Comparison of ENCODE assay signal across 11 cellular contexts in genomic region chr1:35876988-35877387, GRCh38. TPM values are rescaled to one million over a fixed set of nuclear protein-coding genes. Genes with fewer than 3 reads are reported as not detected.
A peak's percentile ranks its signal among the peaks of the same experiment; 100 is the strongest.
DNase-seq lines count a peak whose midpoint lies in the region; ATAC-seq and TF ChIP-seq lines count a peak whose summit lies in the region.
"Had no signal": no experiment of that assay in that cellular context is flagged by ENCODE, and none has a peak within 500 bp of the region (broad histone marks: within the 10 kb centered on the region; RNA-seq: fewer than 3 reads in every experiment).

No MANE protein-coding gene starts in this region.

- H3K27me3 Mint-ChIP-seq in endothelial cell (ENCODE audit: unreplicated experiment) (peaks cover 1% of the 10 kb centered on the region), neural progenitor cell (ENCODE audit: insufficient read depth, low read depth) (peaks cover 5% of the 10 kb centered on the region)

- H3K4me3 ChIP-seq in H7 (ENCODE audit: insufficient read depth, low read depth, low read length) (no peak overlapping the region), neural progenitor cell (no peak overlapping the region)
- H3K4me3 ChIP-seq: thyroid gland had no signal

- H3K79me2 ChIP-seq in neural progenitor cell (ENCODE audit: low read depth), result no peaks in the 10 kb centered on the region

- no peak for ATAC-seq in GM21381 (IDR thresholded peaks at IDR 0.05; ENCODE audit: unreplicated experiment)
- ATAC-seq in HG02798 (IDR thresholded peaks at IDR 0.05; ENCODE audit: poor library complexity, unreplicated experiment), result no peak

- no peaks in the 10 kb centered on the region for H3K4me1 ChIP-seq in neural progenitor cell
- H3K4me1 ChIP-seq: thyroid gland had no signal

- no peak overlapping the region for H3K4me3 Mint-ChIP-seq in endothelial cell (ENCODE audit: unreplicated experiment)
- no peak overlapping the region for H3K4me3 Mint-ChIP-seq in neural progenitor cell

- H3K4me2 ChIP-seq in neural progenitor cell, result no peak overlapping the region

- H2AFZ ChIP-seq in neural progenitor cell (replicated peaks), result no peak overlapping the region

- H3K4me1 Mint-ChIP-seq in endothelial cell (ENCODE audit: unreplicated experiment) (peaks cover 4% of the 10 kb centered on the region), neural progenitor cell (peaks cover under 1% of the 10 kb centered on the region)

- H3K27me3 ChIP-seq in H7 (ENCODE audit: control insufficient read depth, insufficient read depth, low read length) (no peaks in the 10 kb centered on the region), neural progenitor cell (no peaks in the 10 kb centered on the region)
- H3K27me3 ChIP-seq: thyroid gland had no signal

- H3K36me3 Mint-ChIP-seq in endothelial cell (ENCODE audit: low read depth, unreplicated experiment), result no peaks in the 10 kb centered on the region
- H3K36me3 Mint-ChIP-seq in neural progenitor cell, result no peaks in the 10 kb centered on the region

- no peak overlapping the region for H3K9ac ChIP-seq in neural progenitor cell

- DNase-seq in H7 (peak; percentile 60), endothelial cell (ENCODE audit: low spot score) (peak; percentile 43), neural progenitor cell (ENCODE audit: low spot score) (peak; percentile 63), SK-N-DZ (ENCODE audit: low spot score) (no peak)
- DNase-seq: MM.1S; NCI-H446 treated with DMSO at 0.1 percent for 48 hours; stimulated activated CD4-positive, alpha-beta T cell treated with anti-CD3 and anti-CD28 coated beads, Interleukin-12 subunit alpha, Interleukin-12 subunit beta, amount 100 ng/mL, for 4 hours had no signal

- no peaks in the 10 kb centered on the region for H3K9me3 ChIP-seq in neural progenitor cell (ENCODE audit: low read depth)
- H3K9me3 ChIP-seq: thyroid gland had no signal

- H3K27ac Mint-ChIP-seq in endothelial cell (ENCODE audit: unreplicated experiment), result no peak overlapping the region
- no peak overlapping the region for H3K27ac Mint-ChIP-seq in neural progenitor cell

- H3K9me3 Mint-ChIP-seq in endothelial cell (ENCODE audit: unreplicated experiment) (no peaks in the 10 kb centered on the region), neural progenitor cell (no peaks in the 10 kb centered on the region)

- H4K20me1 ChIP-seq in neural progenitor cell (ENCODE audit: low read depth), result peaks cover 11% of the 10 kb centered on the region

- H3K27ac ChIP-seq in neural progenitor cell, result no peak overlapping the region
- H3K27ac ChIP-seq: thyroid gland had no signal

- H3F3A ChIP-seq in neural progenitor cell (ENCODE audit: low read depth), result no peaks in the 10 kb centered on the region

- no peaks in the 10 kb centered on the region for H3K36me3 ChIP-seq in H7 (replicated peaks; ENCODE audit: control insufficient read depth, insufficient read depth, low read length)
- no peaks in the 10 kb centered on the region for H3K36me3 ChIP-seq in neural progenitor cell
- H3K36me3 ChIP-seq: thyroid gland had no signal

- TF ChIP-seq CTCF in endothelial cell (IDR thresholded peaks at IDR 0.05; ENCODE audit: unreplicated experiment) (no peak), neural progenitor cell (IDR thresholded peaks at IDR 0.05) (no peak)

TF ChIP-seq in PFSK-1, 5 proteins besides CTCF, POLR2A, EP300 and RAD21:
- TF ChIP-seq FOXP2 (optimal IDR thresholded peaks at IDR 0.05; ENCODE audit: borderline replicate concordance, extremely low read depth, extremely low read length, insufficient read depth), result no peak
- TF ChIP-seq REST (IDR thresholded peaks at IDR 0.05; ENCODE audit: insufficient read depth in 1 of 2, low read depth in 2 of 2, low read length in 2 of 2), result peak; percentile 91 to 95

RNA-seq across cellular contexts. Expression of gene AGO1, which starts 6.0 kb away (rescaled TPM):
- 64.6 and 76.1 TPM in 2 replicates for total RNA-seq in H7 (2014; rRNA removed; shearing (Covaris generic))
- 6.9 TPM for polyA plus RNA-seq in PFSK-1 (2012; ENCODE audit: insufficient read length, low read depth)
- 41.1 TPM for total RNA-seq in endothelial cell (ENCODE audit: unreplicated experiment)
- 24.1 and 33.8 TPM in 2 replicates for total RNA-seq in neural progenitor cell (ENCODE audit: low replicate concordance)
- 7.7 and 9.9 TPM in 2 replicates for polyA plus RNA-seq in SK-N-DZ (2014; cell fraction: cytosol; rRNA removed)
- 9.5 and 18.1 TPM in 2 replicates for polyA plus RNA-seq in SK-N-DZ (2014; cell fraction: nucleus; rRNA removed)

RNA-seq across cellular contexts. Expression of gene AGO3, which starts 53.9 kb away (rescaled TPM):
- 28.5 and 35.3 TPM in 2 replicates for total RNA-seq in H7 (2014; rRNA removed; shearing (Covaris generic))
- polyA plus RNA-seq in PFSK-1 (2012; ENCODE audit: insufficient read length, low read depth), result 4.0 TPM
- 25.9 TPM for total RNA-seq in endothelial cell (ENCODE audit: unreplicated experiment)
- total RNA-seq in neural progenitor cell (ENCODE audit: low replicate concordance), result 28.2 and 45.2 TPM in 2 replicates
- polyA plus RNA-seq in SK-N-DZ (2014; cell fraction: cytosol; rRNA removed), result 5.1 and 6.7 TPM in 2 replicates
- 4.4 and 7.1 TPM in 2 replicates for polyA plus RNA-seq in SK-N-DZ (2014; cell fraction: nucleus; rRNA removed)
